1 cellular context compared by ENCODE assay signal in genomic region chr5:82174919-82175219, GRCh38.
TF ChIP-seq lines count a peak whose summit lies in the region.

No MANE protein-coding gene starts in this region.

TF ChIP-seq in WTC11, 78 proteins besides CTCF, POLR2A, EP300 and RAD21:
- TF ChIP-seq HMGA2 (CRISPR knock-in tag; IDR thresholded peaks at IDR 0.05), result no peak
- no peak for TF ChIP-seq KAT7 (CRISPR knock-in tag; IDR thresholded peaks at IDR 0.05; ENCODE audit: borderline replicate concordance)
- no peak for TF ChIP-seq ZNF121 (CRISPR knock-in tag; IDR thresholded peaks at IDR 0.05)
- TF ChIP-seq ESRRA (CRISPR knock-in tag; IDR thresholded peaks at IDR 0.05; ENCODE audit: borderline replicate concordance), result no peak
- no peak for TF ChIP-seq CREB1 (CRISPR knock-in tag; IDR thresholded peaks at IDR 0.05)
- no peak for TF ChIP-seq ATF6 (CRISPR knock-in tag; IDR thresholded peaks at IDR 0.05)
- TF ChIP-seq GRHL2 (CRISPR knock-in tag; IDR thresholded peaks at IDR 0.05; ENCODE audit: insufficient replicate concordance, severe bottlenecking), result no peak
- no peak for TF ChIP-seq USF2 (CRISPR knock-in tag; IDR thresholded peaks at IDR 0.05)
- no peak for TF ChIP-seq PRDM15 (CRISPR knock-in tag; IDR thresholded peaks at IDR 0.05)
- no peak for TF ChIP-seq MAX (CRISPR knock-in tag; IDR thresholded peaks at IDR 0.05)
- TF ChIP-seq TEAD4 (CRISPR knock-in tag; IDR thresholded peaks at IDR 0.05), result no peak
- TF ChIP-seq FOXJ3 (CRISPR knock-in tag; IDR thresholded peaks at IDR 0.05; ENCODE audit: borderline replicate concordance), result no peak
- TF ChIP-seq SMAD3 (CRISPR knock-in tag; IDR thresholded peaks at IDR 0.05; ENCODE audit: borderline replicate concordance), result no peak
- no peak for TF ChIP-seq FOXP4 (CRISPR knock-in tag; IDR thresholded peaks at IDR 0.05)
- TF ChIP-seq CDX4 (CRISPR knock-in tag; IDR thresholded peaks at IDR 0.05; ENCODE audit: borderline replicate concordance), result no peak
- TF ChIP-seq ZNF396 (CRISPR knock-in tag; IDR thresholded peaks at IDR 0.05; ENCODE audit: borderline replicate concordance), result no peak
- TF ChIP-seq PRRX2 (CRISPR knock-in tag; IDR thresholded peaks at IDR 0.05), result no peak
- TF ChIP-seq CBFB (CRISPR knock-in tag; IDR thresholded peaks at IDR 0.05; ENCODE audit: low read depth), result no peak
